Comparison of ENCODE assay signal across 13 cellular contexts in genomic region chr6:46062312-46062711, GRCh38. TPM values are rescaled to one million over a fixed set of nuclear protein-coding genes. Genes with fewer than 3 reads are reported as not detected.
DNase-seq lines count a peak whose midpoint lies in the region; ATAC-seq, FAIRE-seq and TF ChIP-seq lines count a peak whose summit lies in the region.
"Had no signal": no experiment of that assay in that cellular context is flagged by ENCODE, and none has a peak within 500 bp of the region (broad histone marks: within the 10 kb centered on the region; RNA-seq: fewer than 3 reads in every experiment).

No MANE protein-coding gene starts in this region.

- H3K4me1 Mint-ChIP-seq in astrocyte (ENCODE audit: low read depth, unreplicated experiment) = no peaks in the 10 kb centered on the region
- H3K4me1 Mint-ChIP-seq in T-helper 17 cell = no peaks in the 10 kb centered on the region
- H3K4me1 Mint-ChIP-seq: activated CD4-positive, alpha-beta T cell treated with anti-CD3 and anti-CD28 coated beads, Interleukin-2, amount 10 ng/mL, durations not matched to agents 7 days and 5 days; brain had no signal

- H3K9me3 Mint-ChIP-seq in astrocyte (ENCODE audit: unreplicated experiment) = no peaks in the 10 kb centered on the region
- peaks cover 4 to 7% of the 10 kb centered on the region in 2 donors for H3K9me3 Mint-ChIP-seq in activated naive CD4-positive, alpha-beta T cell treated with anti-CD3 and anti-CD28 coated beads, Interleukin-2, amount 50 U/mL, for 72 hours
- H3K9me3 Mint-ChIP-seq: activated CD4-positive, alpha-beta T cell treated with anti-CD3 and anti-CD28 coated beads, Interleukin-2, amount 10 ng/mL, durations not matched to agents 7 days and 5 days had no signal

- POLR2A ChIA-PET in HepG2 (lab: Yijun Ruan, JAX) = no interaction called here

- H3K4me2 ChIP-seq in HepG2 (ENCODE audit: low read depth, low read length) = no peak overlapping the region
- no peak overlapping the region for H3K4me2 ChIP-seq in astrocyte (ENCODE audit: low read length)

- H3K27me3 Mint-ChIP-seq in astrocyte (ENCODE audit: low read depth, unreplicated experiment) = peaks cover 11% of the 10 kb centered on the region
- H3K27me3 Mint-ChIP-seq in T-helper 17 cell = peaks cover 27% of the 10 kb centered on the region

- H3K9me3 ChIP-seq in liver (ENCODE audit: control insufficient read depth in 4 of 4, low read length in 3 of 4) (no peaks in the 10 kb centered on the region), HepG2 (ENCODE audit: low read length) (no peaks in the 10 kb centered on the region; the same call in 1 of the 2 replicates), astrocyte (ENCODE audit: insufficient read depth, low read depth, low read length) (no peaks in the 10 kb centered on the region), upper lobe of right lung (no peaks in the 10 kb centered on the region), T-helper 17 cell (ENCODE audit: control insufficient read depth, low read length, poor library complexity, severe bottlenecking) (no peaks in the 10 kb centered on the region)

- H3K4me1 ChIP-seq in liver (ENCODE audit: control insufficient read depth in 4 of 4, insufficient read depth in 4 of 4, low read length in 3 of 4) (peaks cover 0 to 24% (median 11%) of the 10 kb centered on the region in 4 donors), HepG2 (ENCODE audit: insufficient read depth, low read length) (no peaks in the 10 kb centered on the region), astrocyte (ENCODE audit: insufficient read depth, low read length) (no peaks in the 10 kb centered on the region), upper lobe of right lung (peaks cover 18% of the 10 kb centered on the region)

- in situ Hi-C loops in HepG2 (cut with HindIII; ENCODE audit: extremely low pct_ligation_motif_present, low pct_unique_long_range_greater_than_20kb) = no loop called here

- TF ChIP-seq CTCF in liver (IDR thresholded peaks at IDR 0.05; ENCODE audit: low read depth, low read length, missing input control) = no peak
- no peak for TF ChIP-seq CTCF in HepG2 (CRISPR knock-in tag; IDR thresholded peaks at IDR 0.05)
- TF ChIP-seq CTCF in astrocyte (IDR thresholded peaks at IDR 0.05; ENCODE audit: insufficient read depth, low read depth, low read length) = no peak
- no peak for TF ChIP-seq CTCF in upper lobe of right lung (IDR thresholded peaks at IDR 0.05)

- H4K20me1 ChIP-seq in HepG2 (ENCODE audit: insufficient read depth, low read length) (no peaks in the 10 kb centered on the region), astrocyte (ENCODE audit: insufficient read depth, low read length) (no peaks in the 10 kb centered on the region)

- H3K4me3 ChIP-seq in liver (ENCODE audit: low read depth in 1 of 3, low read length in 3 of 3) (no peak overlapping the region), HepG2 (replicated peaks in 1 of 3; ENCODE audit: insufficient read depth in 1 of 3, low read depth in 2 of 3, low read length in 3 of 3) (no peak overlapping the region), astrocyte (ENCODE audit: insufficient read depth, low read depth, low read length) (no peak overlapping the region), upper lobe of right lung (no peak overlapping the region)

- no peak for TF ChIP-seq EP300 in HepG2 (IDR thresholded peaks at IDR 0.05; ENCODE audit: low read depth in 2 of 2, low read length in 2 of 2)
- TF ChIP-seq EP300 in HepG2 (CRISPR knock-in tag; IDR thresholded peaks at IDR 0.05; ENCODE audit: borderline replicate concordance) = no peak

- H3K4me3 Mint-ChIP-seq in astrocyte (ENCODE audit: unreplicated experiment) (no peak overlapping the region), T-helper 17 cell (no peak overlapping the region)
- H3K4me3 Mint-ChIP-seq: activated CD4-positive, alpha-beta T cell treated with anti-CD3 and anti-CD28 coated beads, Interleukin-2, amount 10 ng/mL, durations not matched to agents 7 days and 5 days; brain; stimulated activated naive CD8-positive, alpha-beta T cell treated with anti-CD3 and anti-CD28 coated beads, Interleukin-15, Interleukin-2, amounts not matched to agents 100 ng/mL and 50 ng/mL, for 24 hours had no signal

- H3K9ac ChIP-seq in liver (ENCODE audit: low read depth in 1 of 2, low read length in 2 of 2) (no peak overlapping the region), HepG2 (ENCODE audit: insufficient read depth, low read depth, low read length) (no peak overlapping the region), astrocyte (ENCODE audit: low read length) (no peak overlapping the region)

- ATAC-seq in HepG2 (no peak), upper lobe of right lung (peak; percentile 86), T-helper 17 cell (no peak)
- ATAC-seq in activated naive CD4-positive, alpha-beta T cell treated with anti-CD3 and anti-CD28 coated beads, Interleukin-2, amount 50 U/mL, for 72 hours = no peak

- CTCF ChIA-PET in HepG2 (lab: Yijun Ruan, JAX; ENCODE audit: low intra/inter-chr PET ratio, low total read pairs) = no interaction called here

- 15% methylated on average over 2 of the region's 2 CpGs for WGBS in liver
- 3% methylated on average over 2 of the region's 2 CpGs for WGBS in HepG2 (ENCODE audit: low lambda C conversion rate)

- H2AFZ ChIP-seq in HepG2 (ENCODE audit: low read length) (no peak overlapping the region), astrocyte (ENCODE audit: low read depth, low read length) (no peak overlapping the region)

- H3K36me3 ChIP-seq in liver (ENCODE audit: control insufficient read depth in 4 of 4, insufficient read depth in 3 of 4, low read depth in 1 of 4, low read length in 3 of 4) (no peaks in the 10 kb centered on the region), HepG2 (replicated peaks in 1 of 2; ENCODE audit: control insufficient read depth in 1 of 2, insufficient read depth in 2 of 2, low read length in 2 of 2) (no peaks in the 10 kb centered on the region), astrocyte (ENCODE audit: insufficient read depth, low read length) (no peaks in the 10 kb centered on the region), upper lobe of right lung (no peaks in the 10 kb centered on the region)

- no peak for TF ChIP-seq POLR2A in HepG2 (IDR thresholded peaks at IDR 0.05; ENCODE audit: insufficient read depth in 1 of 2, low read depth in 2 of 2, low read length in 2 of 2)

- no TSS peak for BruUV-seq in HepG2 (replicated peaks; lab: Mats Ljungman, UMichigan)

- H3K27ac ChIP-seq in liver (ENCODE audit: low read depth in 1 of 2, low read length in 2 of 2) (peak overlapping the region; percentile 36 to 61), HepG2 (ENCODE audit: extremely low read length, insufficient read depth, low read length) (no peak overlapping the region), astrocyte (ENCODE audit: low read depth, low read length) (no peak overlapping the region), upper lobe of right lung (peak overlapping the region; percentile 20)

- TF ChIP-seq RAD21 in liver (IDR thresholded peaks at IDR 0.05) (peak; percentile 17 to 51), HepG2 (CRISPR knock-in tag; IDR thresholded peaks at IDR 0.05) (no peak)

- no peak for DNase-seq in HepG2 (ENCODE audit: low spot score)
- DNase-seq in astrocyte (ENCODE audit: low read depth) = peak; percentile 51
- DNase-seq in kidney tubule cell (ENCODE audit: low spot score) = peak; percentile 80
- peak; percentile 63 for DNase-seq in upper lobe of right lung
- no peak for DNase-seq in NAMALWA (ENCODE audit: low spot score)
- DNase-seq in activated naive CD4-positive, alpha-beta T cell treated with anti-CD3 and anti-CD28 coated beads, Interleukin-2, amount 50 U/mL, for 72 hours (ENCODE audit: low spot score in 2 of 2) = no peak
- no peak for DNase-seq in T-helper 17 cell
- DNase-seq: activated CD4-positive, alpha-beta T cell treated with anti-CD3 and anti-CD28 coated beads, Interleukin-2, amount 10 ng/mL, durations not matched to agents 7 days and 5 days; NCI-H1930 had no signal

- FAIRE-seq in HepG2 (lab: Jason Lieb, UNC) (no peak), astrocyte (lab: Jason Lieb, UNC) (no peak)
- FAIRE-seq: GM12892 had no signal

- intact Hi-C loops in HepG2 (cut with micrococcal nuclease; ENCODE audit: unreplicated experiment) = no loop called here
- intact Hi-C loops in upper lobe of right lung (cut with DNase I) = no loop called here

- H3K36me3 Mint-ChIP-seq in astrocyte (ENCODE audit: low read depth, unreplicated experiment) (no peaks in the 10 kb centered on the region), T-helper 17 cell (ENCODE audit: low read depth) (no peaks in the 10 kb centered on the region)
- peaks cover 0 to 9% of the 10 kb centered on the region in 2 donors for H3K36me3 Mint-ChIP-seq in activated naive CD4-positive, alpha-beta T cell treated with anti-CD3 and anti-CD28 coated beads, Interleukin-2, amount 50 U/mL, for 72 hours
- H3K36me3 Mint-ChIP-seq: brain had no signal

- H3K27me3 ChIP-seq in liver (ENCODE audit: control insufficient read depth in 4 of 4, insufficient read depth in 4 of 4, low read length in 3 of 4) (no peaks in the 10 kb centered on the region), HepG2 (ENCODE audit: control insufficient read depth in 1 of 2, insufficient read depth in 2 of 2, low read length in 2 of 2) (no peaks in the 10 kb centered on the region; a peak in 1 of 5 replicates), astrocyte (ENCODE audit: insufficient read depth, low read length) (peaks cover 2% of the 10 kb centered on the region), upper lobe of right lung (no peaks in the 10 kb centered on the region)

- no peaks in the 10 kb centered on the region for H3K79me2 ChIP-seq in HepG2 (ENCODE audit: insufficient read depth, low read length)
- H3K79me2 ChIP-seq in astrocyte (ENCODE audit: insufficient read depth, low read length) = no peaks in the 10 kb centered on the region

- H3K27ac Mint-ChIP-seq in astrocyte (ENCODE audit: unreplicated experiment) (no peak overlapping the region), T-helper 17 cell (no peak overlapping the region)
- H3K27ac Mint-ChIP-seq in activated naive CD4-positive, alpha-beta T cell treated with anti-CD3 and anti-CD28 coated beads, Interleukin-2, amount 50 U/mL, for 72 hours = no peak overlapping the region
- H3K27ac Mint-ChIP-seq: activated CD4-positive, alpha-beta T cell treated with anti-CD3 and anti-CD28 coated beads, Interleukin-2, amount 10 ng/mL, durations not matched to agents 7 days and 5 days; stimulated activated naive CD8-positive, alpha-beta T cell treated with anti-CD3 and anti-CD28 coated beads, Interleukin-15, Interleukin-2, amounts not matched to agents 100 ng/mL and 50 ng/mL, for 24 hours had no signal

RNA-seq across cellular contexts. Expression of gene CLIC5, which starts 46.7 kb away (rescaled TPM):
- total RNA-seq in liver = under 1 TPM; 0.05 to 0.33 TPM
- under 1 TPM; 0.09 to 0.18 TPM for polyA plus RNA-seq in liver
- not detected in 2 replicates for total RNA-seq in HepG2 (2016; rRNA removed; fragmentation: Illumina TruSeq; extraction: Trizol)
- total RNA-seq in HepG2 (2016; cell fraction: cytosol; rRNA removed; fragmentation: Illumina TruSeq; extraction: Trizol; ENCODE audit: low read depth) = not detected in 2 replicates
- total RNA-seq in HepG2 (2016; cell fraction: insoluble cytoplasmic fraction; rRNA removed; fragmentation: Illumina TruSeq; extraction: Trizol) = not detected in 2 replicates
- total RNA-seq in HepG2 (2016; cell fraction: membrane; rRNA removed; fragmentation: Illumina TruSeq; extraction: Trizol) = not detected in 2 replicates
- total RNA-seq in HepG2 (2016; cell fraction: nucleus; rRNA removed; fragmentation: Illumina TruSeq; extraction: Trizol) = not detected in 2 replicates
- not detected in 2 replicates for polyA plus RNA-seq in HepG2 (2011; rRNA removed)
- not detected in 2 replicates for polyA plus RNA-seq in HepG2 (2011; cell fraction: cytosol; rRNA removed)
- polyA plus RNA-seq in HepG2 (2011; cell fraction: nucleus; rRNA removed) = not detected in 2 replicates
- not detected in 2 replicates for polyA plus RNA-seq in HepG2 (2012)
- polyA plus RNA-seq in HepG2 (2016; cell fraction: cytosol; fragmentation: Illumina TruSeq; extraction: Trizol; ENCODE audit: low read depth) = not detected in 2 replicates
- not detected in 2 replicates for polyA plus RNA-seq in HepG2 (2016; cell fraction: insoluble cytoplasmic fraction; fragmentation: Illumina TruSeq; extraction: Trizol; ENCODE audit: low read depth)
- polyA plus RNA-seq in HepG2 (2016; cell fraction: membrane; fragmentation: Illumina TruSeq; extraction: Trizol; ENCODE audit: low read depth) = not detected in 2 replicates
- not detected in 2 replicates for polyA plus RNA-seq in HepG2 (2016; cell fraction: nucleus; fragmentation: Illumina TruSeq; extraction: Trizol; ENCODE audit: insufficient read depth, low read depth)
- 2.3 TPM in 1 of 2 replicates, not detected in the other for polyA minus RNA-seq in HepG2 (2011; rRNA and poly(A)+ RNA removed; ENCODE audit: low replicate concordance)
- polyA minus RNA-seq in HepG2 (2011; cell fraction: cytosol; rRNA and poly(A)+ RNA removed) = not detected in 2 replicates
- polyA minus RNA-seq in HepG2 (2011; cell fraction: nucleus; rRNA and poly(A)+ RNA removed) = not detected in 2 replicates
- total RNA-seq in astrocyte = 0.14 and 0.32 TPM in 2 replicates
- total RNA-seq in upper lobe of right lung = 131 TPM
- total RNA-seq in activated naive CD4-positive, alpha-beta T cell treated with anti-CD3 and anti-CD28 coated beads, Interleukin-2, amount 50 U/mL, for 72 hours = 1 to 10 TPM; 1.8 to 8.4 TPM
- total RNA-seq in T-helper 17 cell = 10 to 100 TPM in 1 of 2 donors, 1 to 10 TPM in 1; 7.2 to 10.1 TPM

Comparison
In these comparisons a context has a peak if more than half of its experiments do, and no peak if none do; other contexts are left out.
1. H3K27ac ChIP-seq: peak in liver (2 of 2) and upper lobe of right lung (single experiment); none in HepG2 (single experiment) and astrocyte (single experiment).
2. DNase-seq: peak in astrocyte (single experiment), kidney tubule cell (single experiment) and upper lobe of right lung (single experiment); none in HepG2 (single experiment), NAMALWA (single experiment), activated naive CD4-positive, alpha-beta T cell treated with anti-CD3 and anti-CD28 coated beads, Interleukin-2, amount 50 U/mL, for 72 hours (0 of 2) and T-helper 17 cell (0 of 3).
3. RNA of gene CLIC5, which starts 46.7 kb away (total RNA-seq): 131 TPM in upper lobe of right lung (single experiment); 7.2 to 10.1 TPM in T-helper 17 cell, 1.8 to 8.4 TPM in activated naive CD4-positive, alpha-beta T cell treated with anti-CD3 and anti-CD28 coated beads, Interleukin-2, amount 50 U/mL, for 72 hours, 0.05 to 0.33 TPM in liver, 0.14 to 0.32 TPM in astrocyte and not detected in HepG2; every median in the first group is over 10 times any median in the second.